Comparison of ENCODE assay signal across 8 cellular contexts in genomic region chr18:9335255-9336045, GRCh38. TPM values are rescaled to one million over a fixed set of nuclear protein-coding genes. Genes with fewer than 3 reads are reported as not detected.
DNase-seq lines count a peak whose midpoint lies in the region; ATAC-seq, FAIRE-seq and TF ChIP-seq lines count a peak whose summit lies in the region.

No MANE protein-coding gene starts in this region.

- no peaks in the 10 kb centered on the region for H3K4me1 ChIP-seq in small intestine (ENCODE audit: control insufficient read depth in 2 of 2, insufficient read depth in 1 of 2, low read depth in 1 of 2, low read length in 1 of 2)

- intact Hi-C loops in activated B cell treated with CpG ODN at 0.5 μM for 24 hours (cut with micrococcal nuclease), result loop anchor here (1.0 to 10.0 kb wide), 3 partner anchors 69 to 1189 kb away; partner anchors contain the start of gene NAPG

- POLR2A ChIA-PET in activated B cell treated with CpG ODN at 0.5 μM for 24 hours (lab: Charles Lee), result interaction anchor here (1.3 to 1.6 kb wide), 3 partner anchors 140 to 579 kb away, joined by 5 to 7 read pairs (median 6); partner anchors contain the start of genes ANKRD12, RALBP1 and VAPA

- WGBS in small intestine, 3 donors, result 9 to 14% (median 14%) methylated on average over 21 of the region's 21 CpGs

- no peaks in the 10 kb centered on the region for H3K27me3 ChIP-seq in small intestine (ENCODE audit: control insufficient read depth in 2 of 2, insufficient read depth in 2 of 2, low read length in 2 of 2)

- FAIRE-seq in small intestine (lab: Jason Lieb, UNC), result no peak

- peak overlapping the region; percentile 79 for H3K4me3 Mint-ChIP-seq in activated B cell treated with CpG ODN at 0.5 μM for 24 hours

- no peak for TF ChIP-seq POLR2A in GM18505 (IDR thresholded peaks at IDR 0.05; ENCODE audit: borderline replicate concordance, extremely low read depth, insufficient read depth, insufficient read length)

- H3K27ac ChIP-seq in small intestine (ENCODE audit: low read depth in 1 of 2, low read length in 1 of 2), result peak overlapping the region in 1 of 2 donors; percentile 80

- H3K27ac Mint-ChIP-seq in activated B cell treated with CpG ODN at 0.5 μM for 24 hours, result no peak overlapping the region

- H3K36me3 Mint-ChIP-seq in activated B cell treated with CpG ODN at 0.5 μM for 24 hours (ENCODE audit: low read depth), result peaks cover 2% of the 10 kb centered on the region

- ATAC-seq in GM18870 (IDR thresholded peaks at IDR 0.05; ENCODE audit: unreplicated experiment) (peak; percentile 15), activated B cell treated with CpG ODN at 0.5 μM for 24 hours (ENCODE audit: low read depth) (no peak), HG02610 (IDR thresholded peaks at IDR 0.05; ENCODE audit: unreplicated experiment) (no peak), GM19452 (IDR thresholded peaks at IDR 0.05; ENCODE audit: unreplicated experiment) (no peak), GM18505 (IDR thresholded peaks at IDR 0.05; ENCODE audit: unreplicated experiment) (no peak)

- peaks cover 23% of the 10 kb centered on the region for H3K4me1 Mint-ChIP-seq in activated B cell treated with CpG ODN at 0.5 μM for 24 hours

- TF ChIP-seq CTCF in activated B cell treated with CpG ODN at 0.5 μM for 24 hours (IDR thresholded peaks at IDR 0.05), result no peak

- H3K4me3 ChIP-seq in small intestine (ENCODE audit: low read depth in 1 of 2, low read length in 2 of 2), result peak overlapping the region; percentile 77 to 92

- no peaks in the 10 kb centered on the region for H3K9me3 Mint-ChIP-seq in activated B cell treated with CpG ODN at 0.5 μM for 24 hours

- CTCF ChIA-PET in activated B cell treated with CpG ODN at 0.5 μM for 24 hours (lab: Charles Lee), result interaction anchor here (1.0 kb wide), 1 partner anchor 262 kb away, joined by 3 read pairs; no protein-coding TSS in a partner anchor

- no peaks in the 10 kb centered on the region for H3K36me3 ChIP-seq in small intestine (ENCODE audit: control insufficient read depth in 2 of 2, insufficient read depth in 2 of 2, low read length in 2 of 2)

- no peaks in the 10 kb centered on the region for H3K27me3 Mint-ChIP-seq in activated B cell treated with CpG ODN at 0.5 μM for 24 hours

- DNase-seq in AG08396 (ENCODE audit: low spot score) (peak; percentile 6), activated B cell treated with CpG ODN at 0.5 μM for 24 hours (no peak), hepatic stellate cell (ENCODE audit: low spot score) (peak; percentile 16), small intestine (no peak)

- H3K9me3 ChIP-seq in small intestine (ENCODE audit: control insufficient read depth, low read depth), result no peaks in the 10 kb centered on the region

RNA-seq across cellular contexts. Expression of gene TWSG1, which starts 0.9 kb away (rescaled TPM):
- 4.1 and 4.8 TPM in 2 replicates for total RNA-seq in activated B cell treated with CpG ODN at 0.5 μM for 24 hours
- 10 to 100 TPM in 1 of 3 donors, 1 to 10 TPM in 2; 2.4 to 10.2 (median 2.5) TPM for polyA plus RNA-seq in small intestine

Comparison
In these comparisons a context has a peak if more than half of its experiments do, and no peak if none do; other contexts are left out.
1. DNase-seq: peak in AG08396 (single experiment) and hepatic stellate cell (single experiment); none in activated B cell treated with CpG ODN at 0.5 μM for 24 hours (single experiment) and small intestine (single experiment).